In genomic region chr10:83612050-83612449, GRCh38 we compare ENCODE assay signal across 21 cellular contexts.
DNase-seq lines count a peak whose midpoint lies in the region; TF ChIP-seq lines count a peak whose summit lies in the region.
"Had no signal": no experiment of that assay in that cellular context is flagged by ENCODE, and none has a peak within 500 bp of the region (broad histone marks: within the 10 kb centered on the region; RNA-seq: fewer than 3 reads in every experiment).

No MANE protein-coding gene starts in this region.

- DNase-seq in EL, result peak; percentile 64
- peak; percentile 62 for DNase-seq in amniotic stem cell (lab: John Stamatoyannopoulos, UW)
- peak; percentile 5 for DNase-seq in fibroblast of mammary gland (ENCODE audit: low read depth)
- DNase-seq in osteocyte (ENCODE audit: extremely low spot score, unreplicated experiment), result no peak
- DNase-seq in nucleus accumbens (lab: John Stamatoyannopoulos, UW), result no peak
- DNase-seq in OCI-M2 (lab: John Stamatoyannopoulos, UW; ENCODE audit: unreplicated experiment), result no peak
- DNase-seq in NCI-H1694 (lab: John Stamatoyannopoulos, UW), result no peak
- DNase-seq in COR-L47 (lab: John Stamatoyannopoulos, UW), result no peak
- DNase-seq: activated CD4-positive, alpha-beta T cell treated with anti-CD3 and anti-CD28 coated beads, Interleukin-2, amount 10 ng/mL, durations not matched to agents 7 days and 5 days; activated CD8-positive, alpha-beta memory T cell treated with anti-CD3 and anti-CD28 coated beads, Interleukin-2, amount 50 U/mL, for 4 hours; activated gamma-delta T cell treated with Interleukin-2 at 50 U/mL for 16 hours; AML-193; aorta; cortex of kidney; islet precursor cell; MG63; naive B cell; NCI-H187 treated with DMSO at 0.1 percent for 48 hours; NCI-H446 treated with DMSO at 0.1 percent for 48 hours; spleen; uterus had no signal

- no peaks in the 10 kb centered on the region for H3K27me3 Mint-ChIP-seq in osteocyte (ENCODE audit: unreplicated experiment)
- H3K27me3 Mint-ChIP-seq: activated CD4-positive, alpha-beta T cell treated with anti-CD3 and anti-CD28 coated beads, Interleukin-2, amount 10 ng/mL, durations not matched to agents 7 days and 5 days; naive B cell had no signal

- H3K4me3 ChIP-seq in fibroblast of mammary gland (ENCODE audit: control insufficient read depth, low read depth, low read length), result no peak overlapping the region
- H3K4me3 ChIP-seq: MG63, spleen, uterus had no signal

- H3K27ac Mint-ChIP-seq in osteocyte (ENCODE audit: unreplicated experiment), result peak overlapping the region; percentile 83
- H3K27ac Mint-ChIP-seq: activated CD4-positive, alpha-beta T cell treated with anti-CD3 and anti-CD28 coated beads, Interleukin-2, amount 10 ng/mL, durations not matched to agents 7 days and 5 days had no signal

- H3K36me3 Mint-ChIP-seq in osteocyte (ENCODE audit: unreplicated experiment), result peaks cover 4% of the 10 kb centered on the region
- H3K36me3 Mint-ChIP-seq: naive B cell had no signal

- peak overlapping the region; percentile 23 for H3K4me3 Mint-ChIP-seq in osteocyte (ENCODE audit: unreplicated experiment)
- H3K4me3 Mint-ChIP-seq: activated CD4-positive, alpha-beta T cell treated with anti-CD3 and anti-CD28 coated beads, Interleukin-2, amount 10 ng/mL, durations not matched to agents 7 days and 5 days; naive B cell had no signal

- peaks cover 39% of the 10 kb centered on the region for H3K4me1 Mint-ChIP-seq in osteocyte (ENCODE audit: unreplicated experiment)
- H3K4me1 Mint-ChIP-seq: activated CD4-positive, alpha-beta T cell treated with anti-CD3 and anti-CD28 coated beads, Interleukin-2, amount 10 ng/mL, durations not matched to agents 7 days and 5 days; naive B cell had no signal

- H3K9me3 Mint-ChIP-seq in osteocyte (ENCODE audit: unreplicated experiment), result peaks cover 6% of the 10 kb centered on the region
- H3K9me3 Mint-ChIP-seq: activated CD4-positive, alpha-beta T cell treated with anti-CD3 and anti-CD28 coated beads, Interleukin-2, amount 10 ng/mL, durations not matched to agents 7 days and 5 days had no signal

- no peak for TF ChIP-seq CTCF in fibroblast of mammary gland (conservative IDR thresholded peaks at IDR 0.05; ENCODE audit: control insufficient read depth, insufficient read depth, low read depth, low read length)
- TF ChIP-seq CTCF in osteocyte (IDR thresholded peaks at IDR 0.05), result no peak

Comparison
In these comparisons a context has a peak if more than half of its experiments do, and no peak if none do; other contexts are left out.
1. DNase-seq: peak in EL (single experiment), amniotic stem cell (single experiment) and fibroblast of mammary gland (single experiment); none in osteocyte (single experiment), nucleus accumbens (0 of 56), OCI-M2 (single experiment), NCI-H1694 (single experiment) and COR-L47 (single experiment).